32 cellular contexts compared by ENCODE assay signal in genomic region chr11:101166038-101166437, GRCh38. TPM values are rescaled to one million over a fixed set of nuclear protein-coding genes. Genes with fewer than 3 reads are reported as not detected.
"Had no signal": no experiment of that assay in that cellular context is flagged by ENCODE, and none has a peak within 500 bp of the region (broad histone marks: within the 10 kb centered on the region; RNA-seq: fewer than 3 reads in every experiment).

No MANE protein-coding gene starts in this region.

- H3K36me3 ChIP-seq: colonic mucosa, esophagus squamous epithelium, gastrocnemius medialis, lower lobe of right lung had no signal

- H3K9me3 ChIP-seq: colonic mucosa, esophagus squamous epithelium, gastrocnemius medialis, mucosa of descending colon had no signal

- H3K4me3 ChIP-seq: colonic mucosa, esophagus squamous epithelium, gastrocnemius medialis, hepatocyte, lower lobe of right lung, mucosa of descending colon had no signal

- H3K27me3 Mint-ChIP-seq: dendritic cell treated with granulocyte-macrophage colony-stimulating factor and Interleukin-4, amounts not matched to agents 40 ng/mL and 50 ng/mL, for 4 days; effector memory CD8-positive, alpha-beta T cell; naive B cell had no signal

- H3K27me3 ChIP-seq: colonic mucosa, esophagus squamous epithelium, gastrocnemius medialis, hepatocyte had no signal

- H3K9me3 Mint-ChIP-seq: endodermal cell had no signal

- FAIRE-seq: kidney had no signal

- H3K4me1 ChIP-seq: colonic mucosa, esophagus squamous epithelium, gastrocnemius medialis, lower lobe of right lung had no signal

- DNase-seq: colonic mucosa; cortex of kidney; effector CD8-positive, alpha-beta T cell; effector memory CD8-positive, alpha-beta T cell; endodermal cell; erythroblast; esophagus squamous epithelium; foreskin fibroblast; foreskin melanocyte; gastrocnemius medialis; glutamatergic neuron; head of caudate nucleus; hypothalamus; immature natural killer cell; islet precursor cell; kidney; kidney glomerular epithelial cell; left colon; left ventricle myocardium superior; lower lobe of right lung; mesenchymal stem cell; mucosa of descending colon; naive B cell had no signal

- H3K36me3 Mint-ChIP-seq: immature natural killer cell, mesothelial cell of epicardium had no signal

- H3K4me2 ChIP-seq: hepatocyte had no signal

- H3K4me3 Mint-ChIP-seq: dendritic cell treated with granulocyte-macrophage colony-stimulating factor and Interleukin-4, amounts not matched to agents 40 ng/mL and 50 ng/mL, for 4 days; effector memory CD8-positive, alpha-beta T cell; endodermal cell; immature natural killer cell; mesothelial cell of epicardium; naive B cell had no signal

- ATAC-seq: effector memory CD8-positive, alpha-beta T cell; esophagus mucosa; gastrocnemius medialis; left colon; left lobe of liver; left ventricle myocardium superior; lower lobe of right lung; mucosa of descending colon had no signal

- H2AFZ ChIP-seq: hepatocyte had no signal

- H3K27ac Mint-ChIP-seq: dendritic cell treated with granulocyte-macrophage colony-stimulating factor and Interleukin-4, amounts not matched to agents 40 ng/mL and 50 ng/mL, for 4 days; effector memory CD8-positive, alpha-beta T cell; endodermal cell; immature natural killer cell; mesothelial cell of epicardium; naive B cell had no signal

- H3K79me2 ChIP-seq: hepatocyte had no signal

- H3K27ac ChIP-seq: colonic mucosa, epithelial cell of prostate, esophagus squamous epithelium, gastrocnemius medialis, hepatocyte, lower lobe of right lung had no signal

- H3K4me1 Mint-ChIP-seq: endodermal cell, immature natural killer cell, mesothelial cell of epicardium, naive B cell had no signal

RNA-seq across cellular contexts. Expression of gene PGR, which starts 36.4 kb away (rescaled TPM):
- total RNA-seq: endodermal cell, glomerular endothelial cell, lung microvascular endothelial cell, myocyte had no signal
- polyA plus RNA-seq: immature natural killer cell had no signal
